ENCODE assay signal across 13 cellular contexts in the genomic region with DNA sequence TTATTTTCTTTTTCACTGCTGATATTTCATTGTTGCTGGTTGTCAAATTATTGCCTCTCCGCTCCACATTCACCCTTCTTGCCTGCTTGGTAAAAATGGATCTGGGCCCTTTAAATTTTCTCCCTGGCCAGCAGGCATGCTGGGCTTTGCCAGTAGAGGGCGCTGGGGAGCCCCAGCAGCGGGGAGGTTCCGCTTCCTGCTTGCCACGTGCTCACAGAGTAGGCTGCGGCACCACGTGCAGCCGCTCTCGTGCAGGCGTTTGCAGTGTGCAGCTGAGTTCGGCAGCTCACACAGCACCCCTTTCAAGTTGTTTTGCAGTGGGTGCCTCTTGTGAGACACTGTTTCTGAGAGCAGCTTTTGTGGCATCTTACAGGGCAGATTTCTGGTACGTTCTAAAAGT. TPM values are rescaled to one million over a fixed set of nuclear protein-coding genes. Genes with fewer than 3 reads are reported as not detected.
DNase-seq lines count a peak whose midpoint lies in the region; ATAC-seq and TF ChIP-seq lines count a peak whose summit lies in the region.
"Had no signal": no experiment of that assay in that cellular context is flagged by ENCODE, and none has a peak within 500 bp of the region (broad histone marks: within the 10 kb centered on the region; RNA-seq: fewer than 3 reads in every experiment).

A gene with protein sequence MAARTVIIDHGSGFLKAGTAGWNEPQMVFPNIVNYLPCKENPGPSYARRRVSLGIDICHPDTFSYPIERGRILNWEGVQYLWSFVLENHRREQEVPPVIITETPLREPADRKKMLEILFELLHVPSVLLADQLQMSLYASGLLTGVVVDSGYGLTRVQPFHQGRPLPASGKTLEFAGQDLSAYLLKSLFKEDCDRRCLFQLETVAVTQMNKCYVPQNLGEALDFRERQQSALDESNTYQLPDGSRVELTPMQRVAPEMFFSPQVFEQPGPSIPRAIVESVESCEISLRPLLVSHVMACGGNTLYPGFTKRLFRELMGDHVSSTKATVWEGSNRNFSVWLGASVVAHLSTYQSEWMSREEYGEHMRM (plus strand): TSS at position 214 of the 400 bp plus-strand sequence. CDS start 67,676 bp downstream, outside the sequence.

- no peak within 1 kb of the TSS for H3K27ac ChIP-seq in CD4-positive, alpha-beta T cell (ENCODE audit: low read depth, low read length)

- CTCF ChIA-PET in activated CD8-positive, alpha-beta T cell treated with anti-CD3 and anti-CD28 coated beads for 36 hours (lab: Charles Lee) = no interaction called here
- CTCF ChIA-PET in activated CD8-positive, alpha-beta T cell treated with anti-CD3 and anti-CD28 coated beads, Interleukin-2, amount 10 ng/mL, durations not matched to agents 7 days and 5 days (lab: Charles Lee) = no interaction called here
- CTCF ChIA-PET in CD4-positive, alpha-beta T cell (lab: Charles Lee) = no interaction called here

- H3K27me3 Mint-ChIP-seq in activated CD8-positive, alpha-beta T cell treated with anti-CD3 and anti-CD28 coated beads for 36 hours = peaks cover 2% of the 10 kb centered on the region
- no peaks in the 10 kb centered on the region for H3K27me3 Mint-ChIP-seq in activated CD8-positive, alpha-beta T cell treated with anti-CD3 and anti-CD28 coated beads, Interleukin-2, amount 10 ng/mL, durations not matched to agents 7 days and 5 days (ENCODE audit: low read depth)
- H3K27me3 Mint-ChIP-seq in progenitor cell of endocrine pancreas = peaks cover 10% of the 10 kb centered on the region
- H3K27me3 Mint-ChIP-seq in CD4-positive, alpha-beta T cell = peaks cover 2% of the 10 kb centered on the region
- H3K27me3 Mint-ChIP-seq: activated CD4-positive, alpha-beta T cell treated with anti-CD3 and anti-CD28 coated beads, Interleukin-2, amount 10 ng/mL, durations not matched to agents 24 days and 14 days had no signal

- no peak within 1 kb of the TSS for H3K4me3 ChIP-seq in astrocyte of the cerebellum (ENCODE audit: low read depth, low read length)

- peaks cover 5% of the 10 kb centered on the region for H3K36me3 Mint-ChIP-seq in activated CD8-positive, alpha-beta T cell treated with anti-CD3 and anti-CD28 coated beads for 36 hours (ENCODE audit: low read depth)
- peaks cover 5% of the 10 kb centered on the region for H3K36me3 Mint-ChIP-seq in activated CD8-positive, alpha-beta T cell treated with anti-CD3 and anti-CD28 coated beads, Interleukin-2, amount 10 ng/mL, durations not matched to agents 7 days and 5 days (ENCODE audit: low read depth)
- no peaks in the 10 kb centered on the region for H3K36me3 Mint-ChIP-seq in progenitor cell of endocrine pancreas (ENCODE audit: insufficient read depth)
- H3K36me3 Mint-ChIP-seq in CD4-positive, alpha-beta T cell (ENCODE audit: low read depth) = peaks cover 15% of the 10 kb centered on the region

- DNase-seq in activated CD8-positive, alpha-beta T cell treated with anti-CD3 and anti-CD28 coated beads for 36 hours = peak; percentile 12
- DNase-seq in activated CD8-positive, alpha-beta T cell treated with anti-CD3 and anti-CD28 coated beads, Interleukin-2, amount 10 ng/mL, durations not matched to agents 7 days and 5 days = no peak
- DNase-seq in astrocyte of the cerebellum (ENCODE audit: low read depth) = no peak
- DNase-seq in progenitor cell of endocrine pancreas (ENCODE audit: low spot score, unreplicated experiment) = no peak
- DNase-seq in NOMO-1 (lab: John Stamatoyannopoulos, UW; ENCODE audit: unreplicated experiment in 2 of 2) = no peak
- DNase-seq in CD4-positive, alpha-beta T cell = no peak
- no peak for DNase-seq in AG08396 (ENCODE audit: low spot score)
- DNase-seq: activated CD4-positive, alpha-beta T cell treated with anti-CD3 and anti-CD28 coated beads, Interleukin-2, amount 10 ng/mL, durations not matched to agents 24 days and 14 days; naive B cell; NCI-H1930 had no signal

- H3K4me3 Mint-ChIP-seq in activated CD8-positive, alpha-beta T cell treated with anti-CD3 and anti-CD28 coated beads for 36 hours = no peak within 1 kb of the TSS
- no peak within 1 kb of the TSS for H3K4me3 Mint-ChIP-seq in activated CD8-positive, alpha-beta T cell treated with anti-CD3 and anti-CD28 coated beads, Interleukin-2, amount 10 ng/mL, durations not matched to agents 7 days and 5 days
- no peak within 1 kb of the TSS for H3K4me3 Mint-ChIP-seq in progenitor cell of endocrine pancreas (ENCODE audit: low read depth)
- no peak within 1 kb of the TSS for H3K4me3 Mint-ChIP-seq in CD4-positive, alpha-beta T cell
- H3K4me3 Mint-ChIP-seq: activated CD4-positive, alpha-beta T cell treated with anti-CD3 and anti-CD28 coated beads, Interleukin-2, amount 10 ng/mL, durations not matched to agents 24 days and 14 days; naive B cell had no signal

- TF ChIP-seq EP300 in Ishikawa (IDR thresholded peaks at IDR 0.05; ENCODE audit: borderline replicate concordance) = no peak

- intact Hi-C loops in activated CD8-positive, alpha-beta T cell treated with anti-CD3 and anti-CD28 coated beads for 36 hours (cut with micrococcal nuclease) = no loop called here
- intact Hi-C loops in CD4-positive, alpha-beta T cell (cut with DNase I, micrococcal nuclease) = no loop called here

- H3K9me3 ChIP-seq in CD4-positive, alpha-beta T cell (ENCODE audit: control insufficient read depth, low read length) = peaks cover 66% of the 10 kb centered on the region

- peak; percentile 25 for TF ChIP-seq CTCF in activated CD8-positive, alpha-beta T cell treated with anti-CD3 and anti-CD28 coated beads for 36 hours (IDR thresholded peaks at IDR 0.05)
- peak; percentile 15 for TF ChIP-seq CTCF in astrocyte of the cerebellum (IDR thresholded peaks at IDR 0.05; ENCODE audit: low read depth, low read length, missing control alignments)
- TF ChIP-seq CTCF in progenitor cell of endocrine pancreas (IDR thresholded peaks at IDR 0.05; ENCODE audit: unreplicated experiment) = peak; percentile 31
- TF ChIP-seq CTCF in CD4-positive, alpha-beta T cell (IDR thresholded peaks at IDR 0.05) = no peak

- no peak for ATAC-seq in activated CD8-positive, alpha-beta T cell treated with anti-CD3 and anti-CD28 coated beads for 36 hours
- ATAC-seq in activated CD8-positive, alpha-beta T cell treated with anti-CD3 and anti-CD28 coated beads, Interleukin-2, amount 10 ng/mL, durations not matched to agents 7 days and 5 days = no peak
- no peak for ATAC-seq in CD4-positive, alpha-beta T cell (ENCODE audit: poor library complexity)
- ATAC-seq: Right ventricle myocardium inferior had no signal

- POLR2A ChIA-PET in activated CD8-positive, alpha-beta T cell treated with anti-CD3 and anti-CD28 coated beads for 36 hours (lab: Charles Lee) = no interaction called here
- POLR2A ChIA-PET in activated CD8-positive, alpha-beta T cell treated with anti-CD3 and anti-CD28 coated beads, Interleukin-2, amount 10 ng/mL, durations not matched to agents 7 days and 5 days (lab: Charles Lee) = no interaction called here
- POLR2A ChIA-PET in CD4-positive, alpha-beta T cell (lab: Charles Lee) = no interaction called here

- peaks cover 51% of the 10 kb centered on the region for H3K9me3 Mint-ChIP-seq in activated CD8-positive, alpha-beta T cell treated with anti-CD3 and anti-CD28 coated beads for 36 hours
- peaks cover 52% of the 10 kb centered on the region for H3K9me3 Mint-ChIP-seq in activated CD8-positive, alpha-beta T cell treated with anti-CD3 and anti-CD28 coated beads, Interleukin-2, amount 10 ng/mL, durations not matched to agents 7 days and 5 days (ENCODE audit: insufficient read depth)
- H3K9me3 Mint-ChIP-seq in progenitor cell of endocrine pancreas (ENCODE audit: low read depth) = peaks cover 18% of the 10 kb centered on the region
- H3K9me3 Mint-ChIP-seq in CD4-positive, alpha-beta T cell = peaks cover 19% of the 10 kb centered on the region

- no peaks in the 10 kb centered on the region for H3K27me3 ChIP-seq in CD4-positive, alpha-beta T cell (ENCODE audit: control insufficient read depth, insufficient read depth, low read length)

- H3K4me1 Mint-ChIP-seq in activated CD8-positive, alpha-beta T cell treated with anti-CD3 and anti-CD28 coated beads for 36 hours (ENCODE audit: low read depth) = no peaks in the 10 kb centered on the region
- no peaks in the 10 kb centered on the region for H3K4me1 Mint-ChIP-seq in activated CD8-positive, alpha-beta T cell treated with anti-CD3 and anti-CD28 coated beads, Interleukin-2, amount 10 ng/mL, durations not matched to agents 7 days and 5 days (ENCODE audit: low read depth)
- H3K4me1 Mint-ChIP-seq in progenitor cell of endocrine pancreas (ENCODE audit: low read depth) = no peaks in the 10 kb centered on the region
- H3K4me1 Mint-ChIP-seq in CD4-positive, alpha-beta T cell (ENCODE audit: low read depth) = no peaks in the 10 kb centered on the region
- H3K4me1 Mint-ChIP-seq: activated CD4-positive, alpha-beta T cell treated with anti-CD3 and anti-CD28 coated beads, Interleukin-2, amount 10 ng/mL, durations not matched to agents 24 days and 14 days; naive B cell had no signal

- in situ Hi-C loops in astrocyte of the cerebellum (cut with HindIII; ENCODE audit: low sequenced_read_pairs) = no loop called here

- no peak within 1 kb of the TSS for H3K27ac Mint-ChIP-seq in activated CD8-positive, alpha-beta T cell treated with anti-CD3 and anti-CD28 coated beads for 36 hours
- H3K27ac Mint-ChIP-seq in activated CD8-positive, alpha-beta T cell treated with anti-CD3 and anti-CD28 coated beads, Interleukin-2, amount 10 ng/mL, durations not matched to agents 7 days and 5 days = no peak within 1 kb of the TSS
- H3K27ac Mint-ChIP-seq in progenitor cell of endocrine pancreas = no peak within 1 kb of the TSS
- H3K27ac Mint-ChIP-seq in CD4-positive, alpha-beta T cell = no peak within 1 kb of the TSS
- H3K27ac Mint-ChIP-seq: activated CD4-positive, alpha-beta T cell treated with anti-CD3 and anti-CD28 coated beads, Interleukin-2, amount 10 ng/mL, durations not matched to agents 24 days and 14 days had no signal

- no peak for TF ChIP-seq RAD21 in Ishikawa (IDR thresholded peaks at IDR 0.05; ENCODE audit: low read depth)

TF ChIP-seq in Ishikawa, 13 proteins besides CTCF, POLR2A, EP300 and RAD21 (continues in another document):
- TF ChIP-seq, protein P1, sequence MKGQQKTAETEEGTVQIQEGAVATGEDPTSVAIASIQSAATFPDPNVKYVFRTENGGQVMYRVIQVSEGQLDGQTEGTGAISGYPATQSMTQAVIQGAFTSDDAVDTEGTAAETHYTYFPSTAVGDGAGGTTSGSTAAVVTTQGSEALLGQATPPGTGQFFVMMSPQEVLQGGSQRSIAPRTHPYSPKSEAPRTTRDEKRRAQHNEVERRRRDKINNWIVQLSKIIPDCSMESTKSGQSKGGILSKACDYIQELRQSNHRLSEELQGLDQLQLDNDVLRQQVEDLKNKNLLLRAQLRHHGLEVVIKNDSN (IDR thresholded peaks at IDR 0.05) = peak; percentile 65
- TF ChIP-seq CREB1 (IDR thresholded peaks at IDR 0.05; ENCODE audit: low read depth) (no peak), ZBTB7A (IDR thresholded peaks at IDR 0.05; ENCODE audit: low read depth) (no peak), NFIC (IDR thresholded peaks at IDR 0.05) (no peak), YY1 (IDR thresholded peaks at IDR 0.05; ENCODE audit: low read depth) (no peak)

RNA-seq across cellular contexts. Expression of the gene that starts here (rescaled TPM):
- total RNA-seq in activated CD8-positive, alpha-beta T cell treated with anti-CD3 and anti-CD28 coated beads for 36 hours = not detected
- not detected for total RNA-seq in activated CD8-positive, alpha-beta T cell treated with anti-CD3 and anti-CD28 coated beads, Interleukin-2, amount 10 ng/mL, durations not matched to agents 7 days and 5 days
- total RNA-seq in progenitor cell of endocrine pancreas = not detected in 2 replicates
- not detected for total RNA-seq in CD4-positive, alpha-beta T cell
- total RNA-seq: activated CD4-positive, alpha-beta T cell treated with anti-CD3 and anti-CD28 coated beads, Interleukin-2, amount 10 ng/mL, durations not matched to agents 24 days and 14 days; Right ventricle myocardium inferior; skeletal muscle tissue had no signal

Comparison
In these comparisons a context has a peak if more than half of its experiments do, and no peak if none do; other contexts are left out.
1. Peak in DNase-seq in activated CD8-positive, alpha-beta T cell treated with anti-CD3 and anti-CD28 coated beads for 36 hours; RNA of the gene not detected or under 1 TPM.